13 cellular contexts compared by ENCODE assay signal in the genomic region with DNA sequence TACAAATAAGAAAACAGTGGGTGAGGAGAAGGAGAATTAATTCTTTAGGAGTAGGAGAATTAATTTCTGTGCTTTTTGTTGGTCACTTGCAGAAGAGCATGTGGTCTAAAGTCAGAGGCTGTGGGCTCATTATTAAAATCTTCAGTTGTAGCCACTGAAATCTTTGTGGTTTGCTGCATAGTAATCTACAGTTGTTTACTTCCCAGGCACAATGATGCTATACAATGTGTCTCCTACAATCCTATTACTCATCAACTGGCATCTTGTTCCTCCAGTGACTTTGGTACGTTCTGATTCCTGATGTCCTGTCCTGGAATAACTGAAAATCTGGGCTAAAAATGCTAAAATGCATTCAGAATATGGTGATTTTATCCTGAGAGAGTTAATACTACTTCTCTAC. TPM values are rescaled to one million over a fixed set of nuclear protein-coding genes. Genes with fewer than 3 reads are reported as not detected.
A peak's percentile ranks its signal among the peaks of the same experiment; 100 is the strongest.
DNase-seq lines count a peak whose midpoint lies in the region; ATAC-seq, FAIRE-seq and TF ChIP-seq lines count a peak whose summit lies in the region.
"Had no signal": no experiment of that assay in that cellular context is flagged by ENCODE, and none has a peak within 500 bp of the region (broad histone marks: within the 10 kb centered on the region; RNA-seq: fewer than 3 reads in every experiment).

No MANE protein-coding gene starts in this region.

- no peak for TF ChIP-seq CTCF in pancreas (IDR thresholded peaks at IDR 0.05)

- H3K27ac ChIP-seq in caudate nucleus (ENCODE audit: low read depth, low read length) (peak overlapping the region; percentile 75), pancreas (no peak overlapping the region)
- H3K27ac ChIP-seq: colonic mucosa had no signal

- no peaks in the 10 kb centered on the region for H3K9me3 ChIP-seq in pancreas
- H3K9me3 ChIP-seq: colonic mucosa had no signal

- H3K27me3 ChIP-seq in pancreas: no peaks in the 10 kb centered on the region
- H3K27me3 ChIP-seq: colonic mucosa had no signal

- FAIRE-seq in pancreas (lab: Jason Lieb, UNC): no peak

- peak; percentile 18 for ATAC-seq in GM18508 (IDR thresholded peaks at IDR 0.05; ENCODE audit: insufficient read depth, unreplicated experiment)
- no peak for ATAC-seq in esophagus mucosa
- ATAC-seq in pancreas: no peak
- ATAC-seq in HG03520 (IDR thresholded peaks at IDR 0.05; ENCODE audit: unreplicated experiment): no peak

- intact Hi-C loops in pancreas (cut with DNase I): no loop called here

- peak; percentile 80 for DNase-seq in LHCN-M2 (ENCODE audit: low read depth)
- no peak for DNase-seq in caudate nucleus (lab: John Stamatoyannopoulos, UW)
- DNase-seq in pons (ENCODE audit: low spot score): peak; percentile 63
- no peak for DNase-seq in pancreas
- DNase-seq: activated T-cell treated with anti-CD3 and anti-CD28 coated beads, Interleukin-2, amount 50 U/mL, for 1 hour; colonic mucosa; DMS53; glutamatergic neuron; NCI-H2107 had no signal

- H3K4me3 ChIP-seq in pancreas: no peak overlapping the region
- H3K4me3 ChIP-seq: colonic mucosa had no signal

- H3K36me3 ChIP-seq in pancreas: peaks cover 0 to 4% (median 0%) of the 10 kb centered on the region in 3 donors
- H3K36me3 ChIP-seq: colonic mucosa had no signal

- WGBS in pancreas, 2 donors: 92 to 97% methylated on average over 1 of the region's 1 CpG

- H3K4me1 ChIP-seq in pancreas: no peaks in the 10 kb centered on the region
- H3K4me1 ChIP-seq: colonic mucosa had no signal

RNA-seq across cellular contexts. Expression of gene IFT122, which starts 21.0 kb away (rescaled TPM):
- 17.3 and 24.2 TPM in 2 replicates for total RNA-seq in LHCN-M2 (2014; rRNA removed)
- polyA plus RNA-seq in LHCN-M2 (2012): 13.2 TPM
- 11.2 TPM for total RNA-seq in esophagus mucosa
- total RNA-seq in pancreas: 10 to 100 TPM; 15.3 to 25.6 (median 20.9) TPM
- 10 to 100 TPM; 19.8 to 37.1 TPM for polyA plus RNA-seq in pancreas

RNA-seq across cellular contexts. Expression of gene MBD4, which starts 21.3 kb away (rescaled TPM):
- total RNA-seq in LHCN-M2 (2014; rRNA removed) (25.3 and 28.8 TPM in 2 replicates), esophagus mucosa (20.8 TPM), pancreas (10 to 100 TPM; 11.8 to 19.7 (median 15.0) TPM)
- 8.2 TPM for polyA plus RNA-seq in LHCN-M2 (2012)
- 10 to 100 TPM in 1 of 2 donors, 1 to 10 TPM in 1; 8.4 to 16.0 TPM for polyA plus RNA-seq in pancreas

RNA-seq across cellular contexts. Expression of gene EFCAB12, which starts 32.6 kb away (rescaled TPM):
- total RNA-seq in LHCN-M2 (2014; rRNA removed): 0.06 and 0.26 TPM in 2 replicates
- not detected for polyA plus RNA-seq in LHCN-M2 (2012)
- total RNA-seq in esophagus mucosa: 0.04 TPM
- total RNA-seq in pancreas: under 1 TPM; 0.43 to 0.95 (median 0.79) TPM
- polyA plus RNA-seq in pancreas: 1 to 10 TPM; 1.7 to 2.0 TPM
- total RNA-seq: urinary bladder had no signal

Comparison
In these comparisons a context has a peak if more than half of its experiments do, and no peak if none do; other contexts are left out.
1. DNase-seq: peak in LHCN-M2 (single experiment) and pons (single experiment); none in caudate nucleus (0 of 61) and pancreas (0 of 6).